22 cellular contexts compared by ENCODE assay signal in the genomic region with DNA sequence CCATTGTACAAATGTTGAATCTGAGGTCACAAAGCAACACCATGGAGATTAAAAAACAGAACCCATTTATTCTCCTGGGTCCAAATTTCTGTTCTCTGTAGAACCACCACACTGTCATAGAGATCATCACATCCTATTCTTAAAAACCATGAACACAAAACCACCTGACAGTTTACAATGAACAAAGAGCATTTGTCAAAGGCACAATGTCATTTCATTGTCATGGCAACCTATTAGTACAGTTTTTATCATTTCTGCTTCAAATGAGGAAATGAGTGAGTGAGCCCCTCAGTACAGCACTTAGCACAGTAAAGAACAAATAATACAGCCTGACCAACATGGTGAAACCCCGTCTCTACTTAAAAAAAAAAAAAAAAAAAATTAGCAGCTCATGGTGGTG. TPM values are rescaled to one million over a fixed set of nuclear protein-coding genes. Genes with fewer than 3 reads are reported as not detected.
"Had no signal": no experiment of that assay in that cellular context is flagged by ENCODE, and none has a peak within 500 bp of the region (broad histone marks: within the 10 kb centered on the region; RNA-seq: fewer than 3 reads in every experiment).

No MANE protein-coding gene starts in this region.

- H3K36me3 ChIP-seq: cardiac muscle cell, gastroesophageal sphincter, heart left ventricle, left lung, neural progenitor cell, suprapubic skin, transverse colon had no signal

- H3K4me1 Mint-ChIP-seq: activated CD4-positive, alpha-beta memory T cell treated with anti-CD3 and anti-CD28 coated beads, Interleukin-2, amount 10 ng/mL, durations not matched to agents 7 days and 5 days; activated CD8-positive, alpha-beta memory T cell treated with anti-CD3 and anti-CD28 coated beads, Interleukin-2, amount 10 ng/mL, durations not matched to agents 7 days and 5 days; endodermal cell; neural progenitor cell; stimulated activated naive CD8-positive, alpha-beta T cell treated with anti-CD3 and anti-CD28 coated beads, Interleukin-15, amount 100 ng/mL, for 72 hours had no signal

- H3K4me3 Mint-ChIP-seq: activated CD4-positive, alpha-beta memory T cell treated with anti-CD3 and anti-CD28 coated beads, Interleukin-2, amount 10 ng/mL, durations not matched to agents 7 days and 5 days; activated CD8-positive, alpha-beta memory T cell treated with anti-CD3 and anti-CD28 coated beads, Interleukin-2, amount 10 ng/mL, durations not matched to agents 7 days and 5 days; activated naive CD8-positive, alpha-beta T cell; endodermal cell; neural progenitor cell; stimulated activated naive CD8-positive, alpha-beta T cell treated with anti-CD3 and anti-CD28 coated beads, Interleukin-15, amount 100 ng/mL, for 72 hours had no signal

- ATAC-seq: activated CD8-positive, alpha-beta memory T cell treated with anti-CD3 and anti-CD28 coated beads, Interleukin-2, amount 10 ng/mL, durations not matched to agents 7 days and 5 days; gastroesophageal sphincter; heart left ventricle; left lung; psoas muscle; right cardiac atrium; stimulated activated naive CD8-positive, alpha-beta T cell treated with anti-CD3 and anti-CD28 coated beads, Interleukin-15, amount 100 ng/mL, for 72 hours had no signal

- H3K9ac ChIP-seq: neural progenitor cell had no signal

- DNase-seq: activated CD4-positive, alpha-beta memory T cell treated with anti-CD3 and anti-CD28 coated beads, Interleukin-2, amount 10 ng/mL, durations not matched to agents 7 days and 5 days; activated CD4-positive, alpha-beta T cell treated with anti-CD3 and anti-CD28 coated beads for 48 hours; activated CD4-positive, CD25-positive, alpha-beta regulatory T cell; activated CD8-positive, alpha-beta memory T cell treated with anti-CD3 and anti-CD28 coated beads, Interleukin-2, amount 10 ng/mL, durations not matched to agents 7 days and 5 days; amniotic stem cell; dermis blood vessel endothelial cell; endodermal cell; heart left ventricle; left lung; mammary epithelial cell; psoas muscle; right cardiac atrium; stimulated activated naive CD8-positive, alpha-beta T cell treated with anti-CD3 and anti-CD28 coated beads, Interleukin-15, amount 100 ng/mL, for 72 hours; T-helper 1 cell; T-helper 9 cell; transverse colon had no signal

- H3K27ac Mint-ChIP-seq: activated CD4-positive, alpha-beta memory T cell treated with anti-CD3 and anti-CD28 coated beads, Interleukin-2, amount 10 ng/mL, durations not matched to agents 7 days and 5 days; activated CD8-positive, alpha-beta memory T cell treated with anti-CD3 and anti-CD28 coated beads, Interleukin-2, amount 10 ng/mL, durations not matched to agents 7 days and 5 days; activated naive CD8-positive, alpha-beta T cell; endodermal cell; neural progenitor cell; stimulated activated naive CD8-positive, alpha-beta T cell treated with anti-CD3 and anti-CD28 coated beads, Interleukin-15, amount 100 ng/mL, for 72 hours had no signal

- H3K27me3 Mint-ChIP-seq: activated CD4-positive, alpha-beta memory T cell treated with anti-CD3 and anti-CD28 coated beads, Interleukin-2, amount 10 ng/mL, durations not matched to agents 7 days and 5 days; activated CD8-positive, alpha-beta memory T cell treated with anti-CD3 and anti-CD28 coated beads, Interleukin-2, amount 10 ng/mL, durations not matched to agents 7 days and 5 days; activated naive CD8-positive, alpha-beta T cell; stimulated activated naive CD8-positive, alpha-beta T cell treated with anti-CD3 and anti-CD28 coated beads, Interleukin-15, amount 100 ng/mL, for 72 hours had no signal

- H3K36me3 Mint-ChIP-seq: activated CD8-positive, alpha-beta memory T cell treated with anti-CD3 and anti-CD28 coated beads, Interleukin-2, amount 10 ng/mL, durations not matched to agents 7 days and 5 days; activated naive CD8-positive, alpha-beta T cell; neural progenitor cell had no signal

- H3K9me3 Mint-ChIP-seq: endodermal cell, neural progenitor cell had no signal

- H3K27ac ChIP-seq: cardiac muscle cell, gastroesophageal sphincter, heart left ventricle, left lung, neural progenitor cell, psoas muscle, skin epidermis, suprapubic skin, transverse colon had no signal

- H3K9me3 ChIP-seq: gastroesophageal sphincter, heart left ventricle, left lung, psoas muscle, suprapubic skin, transverse colon had no signal

- H3K4me1 ChIP-seq: heart left ventricle, left lung, psoas muscle, suprapubic skin, transverse colon had no signal

- H3K4me2 ChIP-seq: neural progenitor cell had no signal

- H2AFZ ChIP-seq: neural progenitor cell had no signal

- H3K27me3 ChIP-seq: cardiac muscle cell, gastroesophageal sphincter, heart left ventricle, left lung, neural progenitor cell, suprapubic skin, transverse colon had no signal

- H3K4me3 ChIP-seq: cardiac muscle cell, gastroesophageal sphincter, heart left ventricle, left lung, neural progenitor cell, psoas muscle, skin epidermis, suprapubic skin, transverse colon had no signal

RNA-seq across cellular contexts. Expression of a gene that starts 23.1 kb away (rescaled TPM):
- total RNA-seq: activated CD4-positive, alpha-beta memory T cell treated with anti-CD3 and anti-CD28 coated beads, Interleukin-2, amount 10 ng/mL, durations not matched to agents 7 days and 5 days; activated CD8-positive, alpha-beta memory T cell treated with anti-CD3 and anti-CD28 coated beads, Interleukin-2, amount 10 ng/mL, durations not matched to agents 7 days and 5 days; gastroesophageal sphincter; mammary epithelial cell; psoas muscle; right cardiac atrium had no signal
